Comparison of ENCODE assay signal across 14 cellular contexts in the genomic region with DNA sequence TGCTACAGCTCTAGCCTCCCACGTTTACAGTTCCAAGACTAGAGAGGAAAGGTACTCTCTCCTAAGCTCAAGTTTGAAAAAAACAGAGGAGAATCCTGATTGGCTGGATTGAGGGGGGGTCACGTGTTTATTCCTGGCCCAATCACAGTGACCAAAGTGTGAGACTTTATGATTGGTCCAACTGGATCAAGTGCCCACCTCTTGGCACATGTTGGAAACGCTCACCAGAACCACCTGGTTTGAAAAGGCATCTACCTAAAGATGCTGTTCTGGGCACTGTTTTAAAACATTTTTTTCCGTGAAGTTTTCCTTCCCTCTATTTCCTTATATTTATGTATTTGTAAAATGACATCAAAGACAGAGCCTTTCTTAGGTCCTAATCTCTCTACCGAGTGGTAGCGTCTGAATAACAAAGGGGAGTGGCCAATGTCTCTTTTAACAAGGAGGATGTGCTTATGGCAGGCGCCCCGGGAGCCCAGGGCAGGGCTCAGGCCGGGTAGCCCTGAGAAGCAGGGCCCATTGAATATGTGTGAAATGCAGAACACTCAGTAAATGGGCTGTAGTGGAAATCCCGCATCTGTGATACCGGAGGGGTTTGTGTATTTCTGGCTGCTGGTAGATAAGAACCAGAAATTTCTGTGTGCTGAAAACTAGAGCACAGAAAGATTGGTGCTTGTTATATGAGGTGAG.
"Had no signal": no experiment of that assay in that cellular context is flagged by ENCODE, and none has a peak within 500 bp of the region (broad histone marks: within the 10 kb centered on the region; RNA-seq: fewer than 3 reads in every experiment).

No MANE protein-coding gene starts in this region.

- H3K4me3 ChIP-seq: skin epidermis, thoracic aorta, upper lobe of left lung had no signal

- H3K27me3 ChIP-seq: upper lobe of left lung had no signal

- ATAC-seq: activated naive CD4-positive, alpha-beta T cell treated with anti-CD3 and anti-CD28 coated beads, Interleukin-2, amount 50 U/mL, for 72 hours had no signal

- H3K27ac ChIP-seq: skin epidermis, thoracic aorta, upper lobe of left lung had no signal

- H3K9me3 ChIP-seq: thoracic aorta, upper lobe of left lung had no signal

- H3K36me3 ChIP-seq: thoracic aorta, upper lobe of left lung had no signal

- H3K4me1 ChIP-seq: upper lobe of left lung had no signal

- DNase-seq: activated CD4-positive, alpha-beta T cell treated with anti-CD3 and anti-CD28 coated beads for 1 hour; activated CD4-positive, alpha-beta T cell treated with anti-CD3 and anti-CD28 coated beads, Interleukin-2, amount 50 U/mL, for 4 hours; activated gamma-delta T cell; effector memory CD4-positive, alpha-beta T cell; islet precursor cell; mammary epithelial cell; nephron progenitor cell; occipital lobe; stimulated activated CD4-positive, alpha-beta T cell treated with anti-CD3 and anti-CD28 coated beads, Interleukin-15, amount 100 ng/mL, for 24 hours; stimulated activated CD4-positive, alpha-beta T cell treated with anti-CD3 and anti-CD28 coated beads, Interleukin-2, amount 100 ng/mL, for 48 hours had no signal
